Comparison of ENCODE assay signal across 19 cellular contexts in the genomic region with DNA sequence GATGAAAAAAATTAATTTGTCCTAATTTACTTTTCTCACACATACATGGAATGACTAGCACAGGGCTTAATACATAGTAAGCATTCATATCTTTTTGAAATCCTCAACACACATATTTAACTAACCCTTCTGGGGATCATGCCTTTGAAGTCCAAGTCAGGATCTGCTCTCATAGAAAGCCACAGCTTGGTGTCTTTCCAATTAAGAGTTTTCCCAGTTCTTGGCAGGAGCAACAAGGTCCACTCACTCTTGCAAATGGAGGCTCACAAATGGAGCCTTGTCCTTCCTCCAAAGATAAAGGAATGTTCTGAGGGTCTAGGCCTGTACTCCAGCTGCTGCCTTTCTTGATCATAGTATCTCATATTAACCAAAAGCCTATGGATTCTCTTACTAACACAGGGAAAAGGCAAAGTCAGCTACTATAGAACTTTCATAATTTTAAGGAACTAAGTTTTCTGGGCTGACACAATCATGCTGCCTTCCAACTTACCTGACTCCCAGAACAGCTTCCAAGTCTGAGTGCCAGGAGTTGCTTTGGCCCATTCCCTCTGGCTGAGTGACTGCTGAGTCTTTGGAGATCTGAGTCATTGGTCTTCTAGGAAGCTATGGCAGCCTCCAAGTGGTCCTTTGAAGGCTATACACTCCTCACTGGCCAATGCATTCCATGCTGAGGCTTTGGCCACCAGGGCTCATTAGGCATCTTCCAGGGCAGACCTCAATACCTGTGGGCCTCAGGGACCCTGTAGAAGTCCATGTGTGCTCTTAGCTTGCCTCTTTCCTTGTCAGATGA. TPM values are rescaled to one million over a fixed set of nuclear protein-coding genes. Genes with fewer than 3 reads are reported as not detected.
DNase-seq lines count a peak whose midpoint lies in the region; ATAC-seq, FAIRE-seq and TF ChIP-seq lines count a peak whose summit lies in the region.
"Had no signal": no experiment of that assay in that cellular context is flagged by ENCODE, and none has a peak within 500 bp of the region (broad histone marks: within the 10 kb centered on the region; RNA-seq: fewer than 3 reads in every experiment).

No MANE protein-coding gene starts in this region.

- peaks cover 16% of the 10 kb centered on the region for H3K27me3 Mint-ChIP-seq in activated CD8-positive, alpha-beta T cell treated with anti-CD3 and anti-CD28 coated beads, Interleukin-2, amount 10 ng/mL, durations not matched to agents 7 days and 5 days (ENCODE audit: low read depth)

- BruUV-seq in K562 (replicated peaks; lab: Mats Ljungman, UMichigan) = no TSS peak

- intact Hi-C loops in K562 (cut with micrococcal nuclease) = no loop called here
- intact Hi-C loops in left ventricle myocardium superior (cut with micrococcal nuclease) = no loop called here

- H3K27me3 ChIP-seq in K562 (ENCODE audit: control insufficient read depth in 2 of 2, insufficient read depth in 2 of 2, low read length in 2 of 2) = 0 out of 5 replicates have a peak, but pooled peaks cover 0 to 4% of the 10 kb centered on the region in 2 experiments
- H3K27me3 ChIP-seq: SJSA1 had no signal

- no peak overlapping the region for H3K4me3 ChIP-seq in K562
- H3K4me3 ChIP-seq: GM12878, SJSA1 had no signal

- DNase-seq in ELR (ENCODE audit: low read depth) (peak; percentile 37), M059J (ENCODE audit: low read depth) (peak; percentile 34), K562 (ENCODE audit: extremely low read depth in 1 of 4, low spot score in 3 of 4) (no peak), kidney tubule cell (ENCODE audit: low spot score) (peak; percentile 39), NCI-H2029 treated with DMSO at 0.1 percent for 48 hours (lab: John Stamatoyannopoulos, UW) (no peak), left ventricle myocardium superior (no peak)
- DNase-seq in stimulated activated CD4-positive, alpha-beta T cell treated with anti-CD3 and anti-CD28 coated beads, Interleukin-4, amount 100 ng/mL, for 1 hour = no peak
- DNase-seq in activated CD8-positive, alpha-beta T cell treated with anti-CD3 and anti-CD28 coated beads, Interleukin-2, amount 10 ng/mL, durations not matched to agents 7 days and 5 days = no peak
- DNase-seq: CD8-positive, alpha-beta T cell; GOT3; KG1; MM.1S; NCI-H1105 treated with DMSO at 0.1 percent for 48 hours; NCI-H1694 treated with DMSO at 0.1 percent for 48 hours; NCI-H526 treated with DMSO at 0.1 percent for 48 hours; SW 1271 had no signal

- POLR2A ChIA-PET in K562 (lab: Yijun Ruan, JAX) = no interaction called here
- POLR2A ChIA-PET in activated CD8-positive, alpha-beta T cell treated with anti-CD3 and anti-CD28 coated beads, Interleukin-2, amount 10 ng/mL, durations not matched to agents 7 days and 5 days (lab: Charles Lee) = no interaction called here

- H3K4me1 ChIP-seq in K562 (replicated peaks in 1 of 2; ENCODE audit: control insufficient read depth in 2 of 2, insufficient read depth in 2 of 2, low read length in 2 of 2) = no peaks in the 10 kb centered on the region; a peak in 2 of 5 replicates
- H3K4me1 ChIP-seq: SJSA1 had no signal

- no peaks in the 10 kb centered on the region for H3K9me3 ChIP-seq in K562 (replicated peaks; ENCODE audit: control insufficient read depth, insufficient read depth, low read depth, low read length)
- H3K9me3 ChIP-seq: SJSA1 had no signal

- no peak for TF ChIP-seq RAD21 in K562 (CRISPR knock-in tag; conservative IDR thresholded peaks at IDR 0.05 in 1 of 2, IDR thresholded peaks at IDR 0.05 in 1 of 2)

- no peaks in the 10 kb centered on the region for H3K4me1 Mint-ChIP-seq in activated CD8-positive, alpha-beta T cell treated with anti-CD3 and anti-CD28 coated beads, Interleukin-2, amount 10 ng/mL, durations not matched to agents 7 days and 5 days (ENCODE audit: low read depth)

- no peaks in the 10 kb centered on the region for H3K79me2 ChIP-seq in K562 (ENCODE audit: control insufficient read depth, insufficient read depth, low read length)

- no peak for TF ChIP-seq EP300 in K562 (IDR thresholded peaks at IDR 0.05; ENCODE audit: low read length)

- H4K20me1 ChIP-seq in K562 (replicated peaks; ENCODE audit: control insufficient read depth, insufficient read depth, low read length) = no peaks in the 10 kb centered on the region

- no peak overlapping the region for H3K4me3 Mint-ChIP-seq in activated CD8-positive, alpha-beta T cell treated with anti-CD3 and anti-CD28 coated beads, Interleukin-2, amount 10 ng/mL, durations not matched to agents 7 days and 5 days
- H3K4me3 Mint-ChIP-seq: CD8-positive, alpha-beta T cell had no signal

- no peak for FAIRE-seq in K562 (lab: Jason Lieb, UNC)
- FAIRE-seq: G401.6, GM12878 had no signal

- H3K4me2 ChIP-seq in K562 (ENCODE audit: insufficient read depth, low read length) = no peak overlapping the region

- no peak for TF ChIP-seq POLR2A in K562 (conservative IDR thresholded peaks at IDR 0.05)

- CTCF ChIA-PET in K562 (lab: Yijun Ruan, JAX; ENCODE audit: low intra/inter-chr PET ratio) = no interaction called here
- CTCF ChIA-PET in activated CD8-positive, alpha-beta T cell treated with anti-CD3 and anti-CD28 coated beads, Interleukin-2, amount 10 ng/mL, durations not matched to agents 7 days and 5 days (lab: Charles Lee) = no interaction called here

- H3K9me3 Mint-ChIP-seq in activated CD8-positive, alpha-beta T cell treated with anti-CD3 and anti-CD28 coated beads, Interleukin-2, amount 10 ng/mL, durations not matched to agents 7 days and 5 days (ENCODE audit: insufficient read depth) = no peaks in the 10 kb centered on the region
- H3K9me3 Mint-ChIP-seq: CD8-positive, alpha-beta T cell had no signal

- in situ Hi-C loops in K562 (cut with MboI) = no loop called here

- ATAC-seq in K562 (peak; percentile 66), left ventricle myocardium superior (no peak)
- no peak for ATAC-seq in activated CD8-positive, alpha-beta T cell treated with anti-CD3 and anti-CD28 coated beads, Interleukin-2, amount 10 ng/mL, durations not matched to agents 7 days and 5 days
- ATAC-seq: CD8-positive, alpha-beta T cell; GM12878 had no signal

- no peaks in the 10 kb centered on the region for H3K36me3 ChIP-seq in K562 (ENCODE audit: control insufficient read depth, insufficient read depth, low read length)
- H3K36me3 ChIP-seq: SJSA1 had no signal

- no peaks in the 10 kb centered on the region for H3K36me3 Mint-ChIP-seq in activated CD8-positive, alpha-beta T cell treated with anti-CD3 and anti-CD28 coated beads, Interleukin-2, amount 10 ng/mL, durations not matched to agents 7 days and 5 days (ENCODE audit: low read depth)
- H3K36me3 Mint-ChIP-seq: CD8-positive, alpha-beta T cell had no signal

- no peak overlapping the region for H3K27ac ChIP-seq in K562 (ENCODE audit: extremely low read depth, low read depth, low read length)
- H3K27ac ChIP-seq: SJSA1 had no signal

- no peak for TF ChIP-seq CTCF in K562 (IDR thresholded peaks at IDR 0.05 in 2 of 3, conservative IDR thresholded peaks at IDR 0.05 in 1 of 3; ENCODE audit: insufficient read depth in 2 of 3, low read depth in 1 of 3, low read length in 3 of 3)

- H3K9me1 ChIP-seq in K562 (ENCODE audit: control insufficient read depth, insufficient read depth, low read length) = no peaks in the 10 kb centered on the region

- no peak overlapping the region for H3K9ac ChIP-seq in K562 (ENCODE audit: insufficient read depth in 1 of 2, low read depth in 2 of 2, low read length in 2 of 2)

- H3K27ac Mint-ChIP-seq in activated CD8-positive, alpha-beta T cell treated with anti-CD3 and anti-CD28 coated beads, Interleukin-2, amount 10 ng/mL, durations not matched to agents 7 days and 5 days = no peak overlapping the region
- H3K27ac Mint-ChIP-seq: CD8-positive, alpha-beta T cell had no signal

- H2AFZ ChIP-seq in K562 (ENCODE audit: low read depth, low read length) = peak overlapping the region; percentile 20; the same call in 1 of the 2 replicates

RNA-seq across cellular contexts. Expression of a gene that starts 25.8 kb away (rescaled TPM):
- total RNA-seq in M059J (2014; rRNA removed; shearing (Covaris generic)) = 126 and 173 TPM in 2 replicates
- total RNA-seq in K562 (2011; cell fraction: chromatin; rRNA removed; ENCODE audit: low replicate concordance) = 43.4 and 81.9 TPM in 2 replicates
- total RNA-seq in K562 (2011; cell fraction: nucleolus; rRNA removed) = 34.2 and 38.8 TPM in 2 replicates
- 63.2 and 69.8 TPM in 2 replicates for total RNA-seq in K562 (2011; cell fraction: nucleoplasm; rRNA removed)
- total RNA-seq in K562 (2014; rRNA removed) (47.0 and 54.0 TPM in 2 replicates), K562 (2014; rRNA removed; fragmentation: Illumina TruSeq; extraction: Trizol) (67.3 and 81.6 TPM in 2 replicates), K562 (2015; rRNA removed; fragmentation: Illumina TruSeq; extraction: Trizol) (97.3 and 108 TPM in 2 replicates), K562 (2021) (55.6 and 62.0 TPM in 2 replicates), left ventricle myocardium superior (116 TPM)
- polyA plus RNA-seq in K562 (2011; rRNA removed) (72.7 and 92.4 TPM in 2 replicates), K562 (2014; fragmentation: Illumina TruSeq; extraction: Trizol) (66.1 and 84.6 TPM in 2 replicates), K562 (2014; fragmentation: Nextera tagmentation; extraction: Ambion mirVana) (10 to 100 TPM; 89.0 to 95.5 TPM), K562 (2014; rRNA removed) (65.8 and 74.1 TPM in 2 replicates)
- polyA plus RNA-seq in K562 (2011; cell fraction: cytosol; rRNA removed) = 14.4 and 28.2 TPM in 2 replicates
- polyA plus RNA-seq in K562 (2011; cell fraction: nucleus; rRNA removed) = 12.1 and 24.6 TPM in 2 replicates
- 82.3 and 211 TPM in 2 replicates for polyA plus RNA-seq in K562 (2012)
- 115 and 117 TPM in 2 replicates for polyA minus RNA-seq in K562 (2011; rRNA and poly(A)+ RNA removed)
- 26.1 and 26.2 TPM in 2 replicates for polyA minus RNA-seq in K562 (2011; cell fraction: cytosol; rRNA and poly(A)+ RNA removed)
- 15.2 and 25.1 TPM in 2 replicates for polyA minus RNA-seq in K562 (2011; cell fraction: nucleus; rRNA and poly(A)+ RNA removed)
- 100 to 1,000 TPM; 187 to 210 TPM for total RNA-seq in activated CD8-positive, alpha-beta T cell treated with anti-CD3 and anti-CD28 coated beads, Interleukin-2, amount 10 ng/mL, durations not matched to agents 7 days and 5 days

RNA-seq across cellular contexts. Expression of a gene that starts 43.0 kb away (rescaled TPM):
- 23.3 and 29.8 TPM in 2 replicates for total RNA-seq in M059J (2014; rRNA removed; shearing (Covaris generic))
- 28.0 and 175 TPM in 2 replicates for total RNA-seq in K562 (2011; cell fraction: chromatin; rRNA removed; ENCODE audit: low replicate concordance)
- total RNA-seq in K562 (2011; cell fraction: nucleolus; rRNA removed) = 9.2 and 13.8 TPM in 2 replicates
- 26.8 and 30.8 TPM in 2 replicates for total RNA-seq in K562 (2011; cell fraction: nucleoplasm; rRNA removed)
- total RNA-seq in K562 (2014; rRNA removed) (10.7 and 11.1 TPM in 2 replicates), K562 (2014; rRNA removed; fragmentation: Illumina TruSeq; extraction: Trizol) (23.7 and 29.9 TPM in 2 replicates), K562 (2015; rRNA removed; fragmentation: Illumina TruSeq; extraction: Trizol) (22.8 and 23.6 TPM in 2 replicates), K562 (2021) (19.0 and 19.6 TPM in 2 replicates), left ventricle myocardium superior (32.9 TPM)
- polyA plus RNA-seq in K562 (2011; rRNA removed) (24.9 and 25.2 TPM in 2 replicates), K562 (2014; fragmentation: Illumina TruSeq; extraction: Trizol) (12.5 and 15.6 TPM in 2 replicates), K562 (2014; fragmentation: Nextera tagmentation; extraction: Ambion mirVana) (1 to 10 TPM; 3.1 to 4.1 TPM), K562 (2014; rRNA removed) (8.0 and 8.1 TPM in 2 replicates)
- 3.6 and 9.7 TPM in 2 replicates for polyA plus RNA-seq in K562 (2011; cell fraction: cytosol; rRNA removed)
- polyA plus RNA-seq in K562 (2011; cell fraction: nucleus; rRNA removed) = 9.5 and 18.1 TPM in 2 replicates
- 9.8 and 10.4 TPM in 2 replicates for polyA plus RNA-seq in K562 (2012)
- 61.7 and 92.1 TPM in 2 replicates for polyA minus RNA-seq in K562 (2011; rRNA and poly(A)+ RNA removed)
- 12.8 and 14.2 TPM in 2 replicates for polyA minus RNA-seq in K562 (2011; cell fraction: cytosol; rRNA and poly(A)+ RNA removed)
- polyA minus RNA-seq in K562 (2011; cell fraction: nucleus; rRNA and poly(A)+ RNA removed) = 19.3 and 38.9 TPM in 2 replicates
- total RNA-seq in activated CD8-positive, alpha-beta T cell treated with anti-CD3 and anti-CD28 coated beads, Interleukin-2, amount 10 ng/mL, durations not matched to agents 7 days and 5 days = 10 to 100 TPM; 21.5 to 24.9 TPM

Comparison
In these comparisons a context has a peak if more than half of its experiments do, and no peak if none do; other contexts are left out.
1. DNase-seq: peak in ELR (single experiment), M059J (single experiment) and kidney tubule cell (single experiment); none in K562 (0 of 4), stimulated activated CD4-positive, alpha-beta T cell treated with anti-CD3 and anti-CD28 coated beads, Interleukin-4, amount 100 ng/mL, for 1 hour (single experiment), activated CD8-positive, alpha-beta T cell treated with anti-CD3 and anti-CD28 coated beads, Interleukin-2, amount 10 ng/mL, durations not matched to agents 7 days and 5 days (single experiment), NCI-H2029 treated with DMSO at 0.1 percent for 48 hours (single experiment) and left ventricle myocardium superior (single experiment).